ENCODE assay signal across 8 cellular contexts in the genomic region with DNA sequence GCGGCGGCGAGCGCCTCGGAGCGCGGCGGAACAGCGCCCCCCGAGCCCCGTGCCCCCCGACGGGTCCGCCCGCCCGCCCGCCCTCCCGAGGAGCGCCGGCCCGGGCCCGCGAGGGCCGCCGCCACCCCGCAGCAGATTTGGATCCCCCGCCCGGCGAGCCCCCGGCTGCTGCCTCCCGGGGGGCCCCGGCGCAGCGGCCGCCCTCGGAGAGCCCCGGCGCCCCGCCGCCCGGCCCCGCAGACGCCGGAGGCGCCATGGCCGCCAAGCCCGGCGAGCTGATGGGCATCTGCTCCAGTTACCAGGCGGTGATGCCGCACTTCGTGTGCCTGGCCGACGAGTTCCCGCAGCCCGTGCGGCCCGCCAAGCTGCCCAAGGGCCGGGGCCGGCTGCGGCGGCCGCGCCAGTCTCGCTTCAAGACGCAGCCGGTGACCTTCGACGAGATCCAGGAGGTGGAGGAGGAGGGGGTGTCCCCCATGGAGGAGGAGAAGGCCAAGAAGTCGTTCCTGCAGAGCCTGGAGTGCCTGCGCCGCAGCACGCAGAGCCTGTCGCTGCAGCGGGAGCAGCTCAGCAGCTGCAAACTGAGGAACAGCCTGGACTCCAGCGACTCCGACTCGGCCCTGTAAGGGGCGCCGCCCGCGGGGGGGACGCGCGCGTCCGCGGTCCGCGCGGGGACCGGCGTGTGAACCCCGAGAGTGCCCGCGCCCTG. TPM values are rescaled to one million over a fixed set of nuclear protein-coding genes. Genes with fewer than 3 reads are reported as not detected.
DNase-seq lines count a peak whose midpoint lies in the region; ATAC-seq and TF ChIP-seq lines count a peak whose summit lies in the region.

No MANE protein-coding gene starts in this region.

- no peaks in the 10 kb centered on the region for H3K27me3 ChIP-seq in parathyroid adenoma (ENCODE audit: control insufficient read depth, insufficient read depth, low read length)

- TF ChIP-seq CTCF in glutamatergic neuron (IDR thresholded peaks at IDR 0.05; ENCODE audit: partially characterized antibody, unreplicated experiment) (no peak), parathyroid adenoma (IDR thresholded peaks at IDR 0.05) (no peak), OCI-LY7 (conservative IDR thresholded peaks at IDR 0.05; ENCODE audit: low read length) (no peak)

- no peak overlapping the region for H3K9ac ChIP-seq in parathyroid adenoma

- CTCF ChIA-PET in OCI-LY7 (lab: Charles Lee; ENCODE audit: unreplicated experiment) = no interaction called here

- intact Hi-C loops in OCI-LY7 (cut with micrococcal nuclease; ENCODE audit: unreplicated experiment) = no loop called here

- H4K20me1 ChIP-seq in OCI-LY7 (ENCODE audit: insufficient read depth, low read length) = no peaks in the 10 kb centered on the region

- peaks cover 3% of the 10 kb centered on the region for H3K36me3 Mint-ChIP-seq in activated T-cell treated with anti-CD3 and anti-CD28 coated beads, Interleukin-2, amount 50 U/mL, for 24 hours (ENCODE audit: low read depth)
- H3K36me3 Mint-ChIP-seq in glutamatergic neuron (ENCODE audit: unreplicated experiment) = peaks cover 4% of the 10 kb centered on the region

- H3K9me3 ChIP-seq in parathyroid adenoma (ENCODE audit: control insufficient read depth, low read length) (no peaks in the 10 kb centered on the region), OCI-LY7 (ENCODE audit: low read length) (no peaks in the 10 kb centered on the region)

- H3K79me2 ChIP-seq in parathyroid adenoma (no peaks in the 10 kb centered on the region), OCI-LY7 (ENCODE audit: insufficient read depth, low read depth, low read length) (no peaks in the 10 kb centered on the region)

- H3K36me3 ChIP-seq in parathyroid adenoma (ENCODE audit: control insufficient read depth, insufficient read depth, low read length) (no peaks in the 10 kb centered on the region), OCI-LY7 (ENCODE audit: insufficient read depth, low read length) (no peaks in the 10 kb centered on the region)

- in situ Hi-C loops in Caki2 (cut with HindIII; ENCODE audit: low pct_unique_long_range_greater_than_20kb, low sequenced_read_pairs) = no loop called here

- no peak overlapping the region for H3K27ac ChIP-seq in parathyroid adenoma
- H3K27ac ChIP-seq in OCI-LY7 (ENCODE audit: low read depth, low read length, poor library complexity, severe bottlenecking) = no peak overlapping the region

- peak overlapping the region; percentile 62 for H3K4me3 Mint-ChIP-seq in activated T-cell treated with anti-CD3 and anti-CD28 coated beads, Interleukin-2, amount 50 U/mL, for 24 hours
- H3K4me3 Mint-ChIP-seq in glutamatergic neuron (ENCODE audit: unreplicated experiment) = peak overlapping the region; percentile 81

- peak; percentile 49 for DNase-seq in Caki2 (ENCODE audit: low read depth)
- DNase-seq in activated T-cell treated with anti-CD3 and anti-CD28 coated beads, Interleukin-2, amount 50 U/mL, for 24 hours = peak; percentile 56
- DNase-seq in glutamatergic neuron = peak; percentile 51
- no peak for DNase-seq in OCI-LY7 (ENCODE audit: low spot score)
- no peak for DNase-seq in cortex of kidney (lab: John Stamatoyannopoulos, UW)
- DNase-seq in T1000 (lab: John Stamatoyannopoulos, UW) = no peak

- no peaks in the 10 kb centered on the region for H3K9me3 Mint-ChIP-seq in activated T-cell treated with anti-CD3 and anti-CD28 coated beads, Interleukin-2, amount 50 U/mL, for 24 hours
- H3K9me3 Mint-ChIP-seq in glutamatergic neuron (ENCODE audit: unreplicated experiment) = peaks cover 31% of the 10 kb centered on the region

- peak overlapping the region; percentile 62 for H2AFZ ChIP-seq in parathyroid adenoma
- no peak overlapping the region for H2AFZ ChIP-seq in OCI-LY7 (ENCODE audit: low read length)

- ATAC-seq in HG02759 (IDR thresholded peaks at IDR 0.05; ENCODE audit: unreplicated experiment) = peak; percentile 25

- H3K27me3 Mint-ChIP-seq in activated T-cell treated with anti-CD3 and anti-CD28 coated beads, Interleukin-2, amount 50 U/mL, for 24 hours = peaks cover 78% of the 10 kb centered on the region
- H3K27me3 Mint-ChIP-seq in glutamatergic neuron (ENCODE audit: unreplicated experiment) = peaks cover 28% of the 10 kb centered on the region

- POLR2A ChIA-PET in OCI-LY7 (lab: Charles Lee) = no interaction called here

- H3K4me2 ChIP-seq in parathyroid adenoma (ENCODE audit: low read length) (peak overlapping the region; percentile 57), OCI-LY7 (ENCODE audit: low read length) (no peak overlapping the region)

- no peaks in the 10 kb centered on the region for H3K4me1 ChIP-seq in parathyroid adenoma
- no peaks in the 10 kb centered on the region for H3K4me1 ChIP-seq in OCI-LY7 (ENCODE audit: insufficient read depth, low read length, poor library complexity, severe bottlenecking)

- H3K9me2 ChIP-seq in OCI-LY7 (ENCODE audit: insufficient read depth, low read length) = no peaks in the 10 kb centered on the region

- no peak overlapping the region for H3K27ac Mint-ChIP-seq in activated T-cell treated with anti-CD3 and anti-CD28 coated beads, Interleukin-2, amount 50 U/mL, for 24 hours
- peak overlapping the region; percentile 89 for H3K27ac Mint-ChIP-seq in glutamatergic neuron (ENCODE audit: unreplicated experiment)

- H3K4me3 ChIP-seq in parathyroid adenoma (ENCODE audit: low read depth, low read length) = peak overlapping the region; percentile 42
- no peak overlapping the region for H3K4me3 ChIP-seq in OCI-LY7 (ENCODE audit: low read depth, low read length, poor library complexity, severe bottlenecking)

- peaks cover 19% of the 10 kb centered on the region for H3K4me1 Mint-ChIP-seq in activated T-cell treated with anti-CD3 and anti-CD28 coated beads, Interleukin-2, amount 50 U/mL, for 24 hours (ENCODE audit: low read depth)
- peaks cover 25% of the 10 kb centered on the region for H3K4me1 Mint-ChIP-seq in glutamatergic neuron (ENCODE audit: low read depth, unreplicated experiment)

- BruUV-seq in OCI-LY7 (replicated peaks; lab: Mats Ljungman, UMichigan) = no TSS peak

RNA-seq across cellular contexts. Expression of a gene that starts 0.4 kb away (rescaled TPM):
- not detected in 2 replicates for total RNA-seq in Caki2 (2014; rRNA removed; shearing (Covaris generic); ENCODE audit: low replicate concordance)
- total RNA-seq in glutamatergic neuron (ENCODE audit: unreplicated experiment) = 74.9 TPM
- total RNA-seq in OCI-LY7 (2014; rRNA removed; shearing (Covaris generic)) = not detected in 2 replicates
- not detected in 2 replicates for total RNA-seq in OCI-LY7 (2022)

Comparison
In these comparisons a context has a peak if more than half of its experiments do, and no peak if none do; other contexts are left out.
1. DNase-seq: peak in Caki2 (single experiment), activated T-cell treated with anti-CD3 and anti-CD28 coated beads, Interleukin-2, amount 50 U/mL, for 24 hours (single experiment) and glutamatergic neuron (single experiment); none in OCI-LY7 (single experiment), cortex of kidney (single experiment) and T1000 (single experiment).
2. RNA of a gene that starts 0.4 kb away (total RNA-seq): 74.9 TPM in glutamatergic neuron (single experiment); not detected in Caki2 and not detected in OCI-LY7; every median in the first group is over 10 times any median in the second.